In the genomic region with DNA sequence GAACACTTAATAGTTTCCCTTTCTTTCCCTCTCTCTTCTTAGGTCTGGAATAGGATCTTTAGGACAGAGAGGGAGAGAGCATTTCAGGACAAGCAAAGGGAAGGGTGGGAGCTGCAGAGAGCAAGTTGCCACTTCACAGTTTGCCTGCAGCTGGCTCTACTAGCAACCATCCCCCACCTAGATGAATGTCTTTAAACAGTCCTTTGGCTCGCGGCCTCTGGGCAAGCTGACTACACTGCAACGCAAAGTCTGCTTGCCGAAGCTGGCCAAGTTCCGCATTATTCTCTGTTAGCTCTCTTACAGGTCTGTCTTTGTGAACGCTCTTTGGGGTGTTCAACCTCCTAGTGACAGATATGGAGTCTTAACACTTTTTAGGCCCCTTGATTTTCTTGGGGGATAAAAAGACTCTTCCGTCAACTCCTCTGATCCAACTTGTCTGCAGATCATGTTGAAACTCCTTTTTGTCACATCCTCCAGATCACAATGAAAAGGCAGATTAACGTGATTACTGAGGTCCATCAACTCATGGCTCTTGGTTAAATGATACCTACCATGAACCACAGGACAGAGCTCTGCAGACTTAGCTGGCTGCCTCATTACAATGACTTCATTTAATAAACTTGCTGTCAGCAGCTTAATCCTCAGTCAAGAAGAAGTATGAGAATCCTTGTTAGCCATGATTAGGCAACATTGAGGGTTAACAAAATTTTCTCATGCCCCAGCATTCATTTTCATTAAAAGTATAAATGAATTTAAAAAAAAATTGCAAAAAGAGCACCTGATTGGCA, we compare ENCODE assay signal across 16 cellular contexts.
DNase-seq lines count a peak whose midpoint lies in the region; ATAC-seq and TF ChIP-seq lines count a peak whose summit lies in the region.
"Had no signal": no experiment of that assay in that cellular context is flagged by ENCODE, and none has a peak within 500 bp of the region (broad histone marks: within the 10 kb centered on the region; RNA-seq: fewer than 3 reads in every experiment).

No MANE protein-coding gene starts in this region.

- TF ChIP-seq CTCF in cardiac fibroblast (IDR thresholded peaks at IDR 0.05; ENCODE audit: low read depth, low read length): no peak
- TF ChIP-seq CTCF in stomach (IDR thresholded peaks at IDR 0.05): no peak

- no peaks in the 10 kb centered on the region for H3K9me3 ChIP-seq in stomach
- no peaks in the 10 kb centered on the region for H3K9me3 ChIP-seq in SJCRH30 (replicated peaks)
- H3K9me3 ChIP-seq: colonic mucosa, tibial nerve had no signal

- H3K4me3 ChIP-seq in cardiac fibroblast (replicated peaks in 1 of 2; ENCODE audit: low read depth in 2 of 2, low read length in 2 of 2) (no peak overlapping the region), stomach (no peak overlapping the region), SJCRH30 (no peak overlapping the region)
- H3K4me3 ChIP-seq: colonic mucosa, tibial nerve had no signal

- H3K27ac ChIP-seq in stomach (no peak overlapping the region), SJCRH30 (no peak overlapping the region)
- H3K27ac ChIP-seq: colonic mucosa, tibial nerve, VCaP had no signal

- H3K27me3 ChIP-seq in stomach (peaks cover 0 to 5% (median 0%) of the 10 kb centered on the region in 3 donors), SJCRH30 (0 out of 2 replicates have a peak, but pooled peaks cover 3% of the 10 kb centered on the region)
- H3K27me3 ChIP-seq: colonic mucosa, tibial nerve had no signal

- WGBS in stomach, 5 donors: 32 to 55% (median 45%) methylated on average over 8 of the region's 8 CpGs

- H3K36me3 ChIP-seq in stomach: no peaks in the 10 kb centered on the region
- H3K36me3 ChIP-seq in SJCRH30: no peaks in the 10 kb centered on the region
- H3K36me3 ChIP-seq: colonic mucosa, tibial nerve had no signal

- TF ChIP-seq POLR2A in stomach (IDR thresholded peaks at IDR 0.05): no peak

- ATAC-seq in HG02970 (IDR thresholded peaks at IDR 0.05; ENCODE audit: low FRiP score, unreplicated experiment): no peak

- no peak for TF ChIP-seq EP300 in stomach (IDR thresholded peaks at IDR 0.05)

- intact Hi-C loops in stomach (cut with DNase I; ENCODE audit: low total_unique reads): no loop called here

- DNase-seq in NCI-H82 (lab: John Stamatoyannopoulos, UW) (peak; percentile 34), NCI-H82 treated with DMSO at 0.1 percent for 48 hours (lab: John Stamatoyannopoulos, UW; ENCODE audit: unreplicated experiment) (no peak), cardiac fibroblast (ENCODE audit: low read depth in 2 of 2) (peak; percentile 8 to 21), iPS-NIHi7 (ENCODE audit: extremely low spot score) (peak; percentile 44), stomach (peak; percentile 53), NCI-H446 treated with DMSO at 0.1 percent for 48 hours (lab: John Stamatoyannopoulos, UW) (no peak), SJCRH30 (no peak)
- DNase-seq: 8988T; activated CD8-positive, alpha-beta memory T cell treated with anti-CD3 and anti-CD28 coated beads, Interleukin-2, amount 50 U/mL, for 4 hours; activated naive CD8-positive, alpha-beta T cell treated with anti-CD3 and anti-CD28 coated beads, Interleukin-2, amount 10 ng/mL, durations not matched to agents 7 days and 5 days; colonic mucosa; NCI-H1092; stimulated activated CD4-positive, alpha-beta T cell treated with anti-CD3 and anti-CD28 coated beads, Interleukin-12 subunit alpha, Interleukin-12 subunit beta, amount 100 ng/mL, for 4 hours had no signal

- H3K4me1 ChIP-seq in stomach (peaks cover 0 to 19% (median 8%) of the 10 kb centered on the region in 4 donors), SJCRH30 (peaks cover 5% of the 10 kb centered on the region; the same call in 1 of the 2 replicates)
- H3K4me1 ChIP-seq: colonic mucosa, tibial nerve had no signal

Comparison
In these comparisons a context has a peak if more than half of its experiments do, and no peak if none do; other contexts are left out.
1. DNase-seq: peak in NCI-H82 (single experiment), cardiac fibroblast (2 of 2), iPS-NIHi7 (single experiment) and stomach (single experiment); none in NCI-H82 treated with DMSO at 0.1 percent for 48 hours (single experiment), NCI-H446 treated with DMSO at 0.1 percent for 48 hours (single experiment) and SJCRH30 (0 of 2).